In the genomic region with DNA sequence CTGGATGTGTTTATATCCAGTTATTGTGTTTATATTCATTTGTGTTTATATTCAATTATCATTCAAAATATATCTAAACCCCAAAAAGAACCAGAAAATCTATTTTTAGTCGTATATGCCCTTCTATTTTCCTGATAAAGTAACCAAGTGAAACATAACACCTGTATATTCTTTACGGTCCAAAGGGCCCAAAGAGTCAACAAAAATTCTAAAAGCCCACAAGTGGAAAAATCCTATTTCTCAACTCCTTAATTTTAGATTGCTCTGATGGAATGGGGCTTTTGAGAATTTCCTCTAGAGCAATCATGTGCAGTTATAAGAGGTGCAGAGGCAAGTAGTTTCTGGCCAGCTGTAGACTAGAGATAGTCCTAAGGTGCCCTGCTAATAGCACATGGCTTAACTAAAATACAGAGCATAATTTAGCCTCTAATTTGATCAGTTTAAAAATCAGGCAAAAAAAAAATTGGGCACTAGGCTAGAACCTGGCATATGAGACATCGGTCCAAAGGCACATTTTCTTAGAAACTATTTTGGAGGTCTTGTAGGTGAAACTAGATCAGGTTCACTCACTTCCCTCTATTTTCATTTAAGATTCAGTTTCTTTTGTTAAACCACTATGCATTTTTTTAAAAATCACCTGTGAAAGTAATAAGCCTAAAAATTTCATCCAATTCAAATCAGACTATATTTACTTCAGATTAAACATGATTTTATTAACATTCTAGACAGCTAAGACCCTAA, we compare ENCODE assay signal across 29 cellular contexts.
"Had no signal": no experiment of that assay in that cellular context is flagged by ENCODE, and none has a peak within 500 bp of the region (broad histone marks: within the 10 kb centered on the region; RNA-seq: fewer than 3 reads in every experiment).

No MANE protein-coding gene starts in this region.

- H3K27me3 ChIP-seq: brain microvascular endothelial cell, dorsolateral prefrontal cortex, gastroesophageal sphincter, neutrophil, testis, uterus had no signal

- H3K27ac ChIP-seq: brain microvascular endothelial cell, coronary artery, dorsolateral prefrontal cortex, gastroesophageal sphincter, neutrophil, skin epidermis, testis, uterus, WERI-Rb-1 had no signal

- DNase-seq: activated CD4-positive, alpha-beta T cell treated with anti-CD3 and anti-CD28 coated beads for 48 hours; activated CD4-positive, alpha-beta T cell treated with anti-CD3 and anti-CD28 coated beads, Interleukin-2, amount 50 U/mL, for 48 hours; activated CD8-positive, alpha-beta memory T cell treated with anti-CD3 and anti-CD28 coated beads, Interleukin-2, amount 50 U/mL, for 4 hours; activated gamma-delta T cell; activated naive CD4-positive, alpha-beta T cell treated with anti-CD3 and anti-CD28 coated beads, Interleukin-2, amount 10 ng/mL, durations not matched to agents 7 days and 5 days; activated naive CD8-positive, alpha-beta T cell treated with anti-CD3 and anti-CD28 coated beads, Interleukin-2, amount 10 ng/mL, durations not matched to agents 7 days and 5 days; activated T-cell treated with anti-CD3 and anti-CD28 coated beads, Interleukin-2, amount 50 U/mL, for 1 hour; amniotic stem cell; brain microvascular endothelial cell; dorsolateral prefrontal cortex; effector memory CD8-positive, alpha-beta T cell; erythroblast; head of caudate nucleus; hippocampal formation; naive B cell; nephron progenitor cell; stimulated activated CD4-positive, alpha-beta T cell treated with anti-CD3 and anti-CD28 coated beads, Interleukin-12 subunit alpha, Interleukin-12 subunit beta, amount 100 ng/mL, for 4 hours; stimulated activated CD4-positive, alpha-beta T cell treated with anti-CD3 and anti-CD28 coated beads, Interleukin-4, amount 100 ng/mL, for 1 hour; stimulated activated naive CD8-positive, alpha-beta T cell treated with anti-CD3 and anti-CD28 coated beads, Interleukin-15, Interleukin-2, amounts not matched to agents 100 U/mL and 50 U/mL, for 24 hours; T1000; testis; uterus; WERI-Rb-1 had no signal

- H3K9me3 ChIP-seq: gastroesophageal sphincter, neutrophil, testis, uterus had no signal

- H3K36me3 ChIP-seq: brain microvascular endothelial cell, neutrophil, uterus, WERI-Rb-1 had no signal

- H3K4me3 ChIP-seq: coronary artery, dorsolateral prefrontal cortex, gastroesophageal sphincter, skin epidermis, testis, uterus had no signal

- ATAC-seq: activated CD4-positive, CD25-positive, alpha-beta regulatory T cell treated with anti-CD3 and anti-CD28 coated beads, Interleukin-2, amount 50 U/mL, for 24 hours; effector memory CD8-positive, alpha-beta T cell; gastroesophageal sphincter; sciatic nerve; stimulated activated naive CD8-positive, alpha-beta T cell treated with anti-CD3 and anti-CD28 coated beads, Interleukin-15, Interleukin-2, amounts not matched to agents 100 U/mL and 50 U/mL, for 24 hours had no signal

- H3K4me1 ChIP-seq: gastroesophageal sphincter, testis, uterus had no signal
